ENCODE assay signal across 13 cellular contexts in genomic region chr10:34526186-34526585, GRCh38.
A peak's percentile ranks its signal among the peaks of the same experiment; 100 is the strongest.
DNase-seq lines count a peak whose midpoint lies in the region; ATAC-seq and TF ChIP-seq lines count a peak whose summit lies in the region.
"Had no signal": no experiment of that assay in that cellular context is flagged by ENCODE, and none has a peak within 500 bp of the region (broad histone marks: within the 10 kb centered on the region; RNA-seq: fewer than 3 reads in every experiment).

No MANE protein-coding gene starts in this region.

- H3K9ac ChIP-seq in mammary epithelial cell (ENCODE audit: insufficient read depth, low read length) = peak overlapping the region; percentile 48

- H3K9me3 ChIP-seq in heart left ventricle (peaks cover 0 to 8% (median 0%) of the 10 kb centered on the region in 12 donors), mammary epithelial cell (replicated peaks; ENCODE audit: insufficient read depth, low read length) (no peaks in the 10 kb centered on the region), lower lobe of right lung (no peaks in the 10 kb centered on the region), aorta (ENCODE audit: control insufficient read depth, low read length) (no peaks in the 10 kb centered on the region)

- no peaks in the 10 kb centered on the region for H4K20me1 ChIP-seq in mammary epithelial cell (ENCODE audit: insufficient read depth, low read length)

- ATAC-seq in heart left ventricle (peak in 2 of 4 donors; percentile 27 to 35), lower lobe of right lung (no peak), aorta (ENCODE audit: low FRiP score) (no peak), HG03139 (IDR thresholded peaks at IDR 0.05; ENCODE audit: unreplicated experiment) (no peak)

- H3K27ac ChIP-seq in heart left ventricle (peak overlapping the region in 8 of 12 donors; percentile 6 to 71 (median 49)), mammary epithelial cell (ENCODE audit: insufficient read depth, low read depth, low read length) (peak overlapping the region; percentile 90), lower lobe of right lung (peak overlapping the region; percentile 53), aorta (ENCODE audit: low read depth in 1 of 2, low read length in 2 of 2) (peak overlapping the region; percentile 83 to 94), dorsolateral prefrontal cortex (no peak overlapping the region)
- H3K27ac ChIP-seq: hepatocyte had no signal

- TF ChIP-seq POLR2A in heart left ventricle (IDR thresholded peaks at IDR 0.05) = no peak

- H3K4me1 ChIP-seq in heart left ventricle (peaks cover 0 to 32% (median 15%) of the 10 kb centered on the region in 12 donors), mammary epithelial cell (ENCODE audit: insufficient read depth, low read length) (peaks cover 41% of the 10 kb centered on the region), lower lobe of right lung (peaks cover 23% of the 10 kb centered on the region), aorta (ENCODE audit: control insufficient read depth in 1 of 2, insufficient read depth in 2 of 2, low read length in 2 of 2) (peaks cover 0 to 5% of the 10 kb centered on the region in 2 donors)

- H3K27me3 ChIP-seq in heart left ventricle = no peaks in the 10 kb centered on the region
- no peaks in the 10 kb centered on the region for H3K27me3 ChIP-seq in mammary epithelial cell (ENCODE audit: insufficient read depth, low read length)
- no peaks in the 10 kb centered on the region for H3K27me3 ChIP-seq in lower lobe of right lung (ENCODE audit: low read depth)
- H3K27me3 ChIP-seq in aorta (ENCODE audit: control insufficient read depth in 1 of 2, insufficient read depth in 2 of 2, low read length in 1 of 2) = no peaks in the 10 kb centered on the region
- peaks cover 0 to 5% (median 0%) of the 10 kb centered on the region in 45 donors for H3K27me3 ChIP-seq in dorsolateral prefrontal cortex
- H3K27me3 ChIP-seq: hepatocyte had no signal

- TF ChIP-seq CTCF in heart left ventricle (IDR thresholded peaks at IDR 0.05) (no peak), mammary epithelial cell (conservative IDR thresholded peaks at IDR 0.05 in 1 of 2, IDR thresholded peaks at IDR 0.05 in 1 of 2; ENCODE audit: extremely low read depth in 1 of 2, insufficient read depth in 1 of 2, low read depth in 1 of 2, low read length in 2 of 2) (no peak), lower lobe of right lung (IDR thresholded peaks at IDR 0.05) (no peak), dorsolateral prefrontal cortex (IDR thresholded peaks at IDR 0.05 in 54 of 56, conservative IDR thresholded peaks at IDR 0.05 in 2 of 56; ENCODE audit: low read depth in 1 of 56, partially characterized antibody in 56 of 56) (no peak)

- H3K36me3 ChIP-seq in heart left ventricle = no peaks in the 10 kb centered on the region
- no peaks in the 10 kb centered on the region for H3K36me3 ChIP-seq in mammary epithelial cell (ENCODE audit: insufficient read depth, low read length)
- H3K36me3 ChIP-seq in lower lobe of right lung = no peaks in the 10 kb centered on the region
- no peaks in the 10 kb centered on the region for H3K36me3 ChIP-seq in aorta (ENCODE audit: control insufficient read depth in 1 of 2, insufficient read depth in 2 of 2, low read length in 1 of 2)

- peaks cover 53% of the 10 kb centered on the region for H3K79me2 ChIP-seq in mammary epithelial cell (ENCODE audit: insufficient read depth, low read length)

- H2AFZ ChIP-seq in mammary epithelial cell (ENCODE audit: low read depth, low read length) = peak overlapping the region; percentile 45
- H2AFZ ChIP-seq: hepatocyte had no signal

- CTCF ChIA-PET in mammary epithelial cell (lab: Charles Lee; ENCODE audit: low non-redundant PET) = no interaction called here

- dilution Hi-C loops in mammary epithelial cell (cut with HindIII; ENCODE audit: low sequenced_read_pairs) = no loop called here

- 51 to 62% (median 55%) methylated on average over 3 of the region's 3 CpGs for WGBS in heart left ventricle, 4 donors
- 63% methylated on average over 3 of the region's 3 CpGs for WGBS in mammary epithelial cell (ENCODE audit: low coverage, missing lambda C conversion rate)
- WGBS in aorta, 2 donors = 53% methylated on average over 3 of the region's 3 CpGs

- BruUV-seq in mammary epithelial cell (replicated peaks; lab: Mats Ljungman, UMichigan) = no TSS peak

- in situ Hi-C loops in mammary epithelial cell (cut with MboI; ENCODE audit: low sequenced_read_pairs in 2 of 2) = no loop called here

- H3K4me3 ChIP-seq in heart left ventricle (no peak overlapping the region), mammary epithelial cell (replicated peaks in 1 of 3; ENCODE audit: insufficient read depth in 1 of 3, low read depth in 2 of 3, low read length in 3 of 3) (no peak overlapping the region), lower lobe of right lung (no peak overlapping the region), aorta (ENCODE audit: low read length in 2 of 2) (no peak overlapping the region), dorsolateral prefrontal cortex (no peak overlapping the region)
- H3K4me3 ChIP-seq: hepatocyte had no signal

- peak overlapping the region; percentile 58 for H3K4me2 ChIP-seq in mammary epithelial cell (ENCODE audit: insufficient read depth, low read depth, low read length)
- H3K4me2 ChIP-seq: hepatocyte had no signal

- no peak for DNase-seq in heart left ventricle
- DNase-seq in cardiac septum (ENCODE audit: low spot score) = no peak
- DNase-seq in mammary epithelial cell = peak; percentile 48
- no peak for DNase-seq in lower lobe of right lung
- DNase-seq in aorta = no peak
- DNase-seq in dorsolateral prefrontal cortex = no peak
- no peak for DNase-seq in C1 segment of cervical spinal cord (lab: John Stamatoyannopoulos, UW)
- DNase-seq: activated CD4-positive, alpha-beta memory T cell treated with anti-CD3 and anti-CD28 coated beads, Interleukin-2, amount 10 ng/mL, durations not matched to agents 7 days and 5 days; NCI-H1105 treated with DMSO at 0.1 percent for 48 hours; occipital lobe; SHP77 had no signal

- intact Hi-C loops in heart left ventricle (cut with DNase I) (loop anchor here in 5 of 10 donors (2.0 to 10.0 kb wide), 4 partner anchors 99 to 1191 kb away; partner anchors contain the start of gene NRP1 (in 1 of the 5)), cardiac septum (cut with DNase I) (loop anchor here (5.0 to 10.0 kb wide), 2 partner anchors 101 to 1191 kb away; partner anchors contain the start of gene NRP1), mammary epithelial cell (cut with micrococcal nuclease) (loop anchor here (5.0 to 10.0 kb wide), 2 partner anchors 56 to 1191 kb away; partner anchors contain the start of gene NRP1), lower lobe of right lung (cut with DNase I) (no loop called here), aorta (cut with DNase I) (loop anchor here in 1 of 2 donors (10.0 kb wide), 1 partner anchor 109 kb away; no protein-coding TSS in a partner anchor), dorsolateral prefrontal cortex (cut with DNase I) (loop anchor here in 1 of 2 donors (10.0 kb wide), 1 partner anchor 109 kb away; no protein-coding TSS in a partner anchor)

Comparison
In these comparisons a context has a peak if more than half of its experiments do, and no peak if none do; other contexts are left out.
1. H3K27ac ChIP-seq: peak in heart left ventricle (8 of 12), mammary epithelial cell (single experiment), lower lobe of right lung (single experiment) and aorta (2 of 2); none in dorsolateral prefrontal cortex (0 of 59).